Comparison of ENCODE assay signal across 17 cellular contexts in genomic region chr16:83138976-83139690, GRCh38.
DNase-seq lines count a peak whose midpoint lies in the region; ATAC-seq lines count a peak whose summit lies in the region.
"Had no signal": no experiment of that assay in that cellular context is flagged by ENCODE, and none has a peak within 500 bp of the region (broad histone marks: within the 10 kb centered on the region; RNA-seq: fewer than 3 reads in every experiment).

No MANE protein-coding gene starts in this region.

- no peak overlapping the region for H3K27ac ChIP-seq in BLaER1 treated with 17β-estradiol and CSF1 and Interleukin-3, amounts not matched to agents 10 nM and 100 nM

- DNase-seq in T-helper 17 cell: no peak
- DNase-seq in fibroblast of gingiva (ENCODE audit: low read depth): peak; percentile 53
- peak; percentile 41 for DNase-seq in putamen (ENCODE audit: low spot score)
- no peak for DNase-seq in RPMI8226
- DNase-seq: BE2C; CD4-positive, alpha-beta memory T cell; NCI-H1105; NCI-H2029 treated with DMSO at 0.1 percent for 48 hours; NCI-H226; NCI-H510A treated with DMSO at 0.1 percent for 48 hours; NCI-H748 treated with DMSO at 0.1 percent for 48 hours; OCI-M1; Right ventricle myocardium superior had no signal

- no peaks in the 10 kb centered on the region for H3K36me3 ChIP-seq in BLaER1 treated with 17β-estradiol and CSF1 and Interleukin-3, amounts not matched to agents 10 nM and 100 nM
- H3K36me3 ChIP-seq: BE2C had no signal

- peaks cover 0 to 55% (median 6%) of the 10 kb centered on the region in 11 experiments; a peak in 10 of 22 replicates for H4K20me1 ChIP-seq in BLaER1 treated with 17β-estradiol and CSF1 and Interleukin-3, amounts not matched to agents 10 nM and 100 nM

- H3K4me3 ChIP-seq in BLaER1 treated with 17β-estradiol and CSF1 and Interleukin-3, amounts not matched to agents 10 nM and 100 nM: no peak overlapping the region

- peaks cover 13% of the 10 kb centered on the region for H3K27me3 Mint-ChIP-seq in T-helper 17 cell

- H3K4me1 Mint-ChIP-seq in T-helper 17 cell: peaks cover 14% of the 10 kb centered on the region

- peaks cover 0 to 9% (median 0%) of the 10 kb centered on the region in 11 experiments; a peak in 4 of 22 replicates for H3K9me3 ChIP-seq in BLaER1 treated with 17β-estradiol and CSF1 and Interleukin-3, amounts not matched to agents 10 nM and 100 nM (replicated peaks in 1 of 11)
- no peaks in the 10 kb centered on the region for H3K9me3 ChIP-seq in T-helper 17 cell (ENCODE audit: control insufficient read depth, low read length, poor library complexity, severe bottlenecking)

- H3K36me3 Mint-ChIP-seq in T-helper 17 cell (ENCODE audit: low read depth): no peaks in the 10 kb centered on the region
- H3K36me3 Mint-ChIP-seq: CD4-positive, alpha-beta memory T cell had no signal

- no peak overlapping the region for H3K9ac ChIP-seq in BLaER1 treated with 17β-estradiol and CSF1 and Interleukin-3, amounts not matched to agents 10 nM and 100 nM

- H3K4me2 ChIP-seq in BLaER1 treated with 17β-estradiol and CSF1 and Interleukin-3, amounts not matched to agents 10 nM and 100 nM: peak overlapping the region in 8 of 11 experiments; percentile 66 to 94 (median 84); a peak in 13 of 22 replicates

- peaks cover 16 to 58% (median 45%) of the 10 kb centered on the region in 10 experiments; a peak in 18 of 20 replicates for H3K4me1 ChIP-seq in BLaER1 treated with 17β-estradiol and CSF1 and Interleukin-3, amounts not matched to agents 10 nM and 100 nM
- H3K4me1 ChIP-seq: BE2C had no signal

- peaks cover 0 to 99% (median 0%) of the 10 kb centered on the region in 11 experiments; a peak in 11 of 22 replicates for H3K27me3 ChIP-seq in BLaER1 treated with 17β-estradiol and CSF1 and Interleukin-3, amounts not matched to agents 10 nM and 100 nM
- H3K27me3 ChIP-seq: BE2C had no signal

- peak overlapping the region; percentile 44 for H3K27ac Mint-ChIP-seq in T-helper 17 cell

- no peak overlapping the region for H3K4me3 Mint-ChIP-seq in T-helper 17 cell
- H3K4me3 Mint-ChIP-seq: CD4-positive, alpha-beta memory T cell; IgD-negative memory B cell had no signal

- ATAC-seq in T-helper 17 cell: no peak
- no peak for ATAC-seq in GM19467 (IDR thresholded peaks at IDR 0.05; ENCODE audit: unreplicated experiment)
- ATAC-seq in GM19351 (IDR thresholded peaks at IDR 0.05; ENCODE audit: unreplicated experiment): no peak

Comparison
In these comparisons a context has a peak if more than half of its experiments do, and no peak if none do; other contexts are left out.
1. DNase-seq: peak in fibroblast of gingiva (single experiment) and putamen (single experiment); none in T-helper 17 cell (0 of 3) and RPMI8226 (single experiment).